ENCODE assay signal across 10 cellular contexts in genomic region chr14:49896956-49897355, GRCh38. TPM values are rescaled to one million over a fixed set of nuclear protein-coding genes. Genes with fewer than 3 reads are reported as not detected.
A peak's percentile ranks its signal among the peaks of the same experiment; 100 is the strongest.
DNase-seq lines count a peak whose midpoint lies in the region; ATAC-seq and TF ChIP-seq lines count a peak whose summit lies in the region.
"Had no signal": no experiment of that assay in that cellular context is flagged by ENCODE, and none has a peak within 500 bp of the region (broad histone marks: within the 10 kb centered on the region; RNA-seq: fewer than 3 reads in every experiment).

No MANE protein-coding gene starts in this region.

- H3K4me1 ChIP-seq in Panc1 (ENCODE audit: control insufficient read depth, insufficient read depth, low read length), result peaks cover 12% of the 10 kb centered on the region

- peak overlapping the region; percentile 97 for H3K27ac ChIP-seq in Panc1 (ENCODE audit: low read length)

- peak overlapping the region; percentile 48 for H3K4me3 ChIP-seq in GM12864 (ENCODE audit: low read depth, low read length)
- peak overlapping the region; percentile 75 to 80 for H3K4me3 ChIP-seq in Panc1 (ENCODE audit: low read depth in 2 of 2, low read length in 2 of 2)
- H3K4me3 ChIP-seq in skeletal muscle cell (ENCODE audit: low read depth, low read length), result peak overlapping the region; percentile 24

- no peaks in the 10 kb centered on the region for H3K9me3 ChIP-seq in Panc1 (ENCODE audit: control insufficient read depth, insufficient read depth, low read depth, low read length)

- H3K27me3 ChIP-seq in Panc1 (ENCODE audit: control insufficient read depth, insufficient read depth, low read length), result no peaks in the 10 kb centered on the region
- H3K27me3 ChIP-seq: dorsolateral prefrontal cortex had no signal

- TF ChIP-seq CTCF in GM12864 (IDR thresholded peaks at IDR 0.05; ENCODE audit: low read depth, low read length, missing control alignments) (no peak), Panc1 (IDR thresholded peaks at IDR 0.05) (no peak)

- no peak for TF ChIP-seq POLR2A in erythroblast (IDR thresholded peaks at IDR 0.05; ENCODE audit: low read length)

- no peak for DNase-seq in GM12864 (ENCODE audit: low read depth)
- DNase-seq in Panc1 (ENCODE audit: low read depth, low spot score), result no peak
- DNase-seq in erythroblast (lab: John Stamatoyannopoulos, UW), result peak; percentile 49 to 52
- no peak for DNase-seq in skeletal muscle cell (ENCODE audit: low read depth)
- no peak for DNase-seq in DMS53 treated with DMSO at 0.1 percent for 48 hours (lab: John Stamatoyannopoulos, UW; ENCODE audit: unreplicated experiment)
- DNase-seq in NCI-H345 treated with DMSO at 0.1 percent for 48 hours (lab: John Stamatoyannopoulos, UW; ENCODE audit: unreplicated experiment), result no peak
- no peak for DNase-seq in CD1c-positive myeloid dendritic cell (ENCODE audit: extremely low spot score)
- DNase-seq in NCI-H146 treated with DMSO at 0.1 percent for 48 hours (lab: John Stamatoyannopoulos, UW; ENCODE audit: unreplicated experiment), result no peak
- DNase-seq: dorsolateral prefrontal cortex had no signal

- CTCF ChIA-PET in Panc1 (lab: Charles Lee), result no interaction called here

- ATAC-seq in Panc1, result no peak
- ATAC-seq: sciatic nerve had no signal

- POLR2A ChIA-PET in Panc1 (lab: Charles Lee), result no interaction called here

- in situ Hi-C loops in Panc1 (cut with HindIII; ENCODE audit: low pct_unique_long_range_greater_than_20kb, low sequenced_read_pairs), result no loop called here

- no TSS peak for BruUV-seq in Panc1 (replicated peaks; lab: Mats Ljungman, UMichigan)

- peaks cover 7% of the 10 kb centered on the region for H3K36me3 ChIP-seq in Panc1 (ENCODE audit: control insufficient read depth, insufficient read depth, low read length)

- intact Hi-C loops in Panc1 (cut with micrococcal nuclease; ENCODE audit: unreplicated experiment), result loop anchor here (5.0 to 10.0 kb wide), 3 partner anchors 48 to 210 kb away; no protein-coding TSS in a partner anchor

RNA-seq across cellular contexts. Expression of gene ARF6, which starts 4.1 kb away (rescaled TPM):
- total RNA-seq in Panc1 (2021; ENCODE audit: unreplicated experiment), result 63.2 TPM
- 51.1 TPM for polyA plus RNA-seq in Panc1 (2012; ENCODE audit: insufficient read length)

RNA-seq across cellular contexts. Expression of gene NEMF, which starts 44.4 kb away (rescaled TPM):
- 38.3 TPM for total RNA-seq in Panc1 (2021; ENCODE audit: unreplicated experiment)
- 17.4 TPM for polyA plus RNA-seq in Panc1 (2012; ENCODE audit: insufficient read length)

Comparison
In these comparisons a context has a peak if more than half of its experiments do, and no peak if none do; other contexts are left out.
1. DNase-seq: peak in erythroblast (2 of 2); none in GM12864 (single experiment), Panc1 (single experiment), skeletal muscle cell (single experiment), DMS53 treated with DMSO at 0.1 percent for 48 hours (single experiment), NCI-H345 treated with DMSO at 0.1 percent for 48 hours (single experiment), CD1c-positive myeloid dendritic cell (single experiment) and NCI-H146 treated with DMSO at 0.1 percent for 48 hours (single experiment).
2. H3K4me3 ChIP-seq: peak in every context shown above with its lines; median percentile 78 in Panc1; 48 in GM12864; 24 in skeletal muscle cell.